ENCODE assay signal across 8 cellular contexts in genomic region chr12:54419088-54419887, GRCh38. TPM values are rescaled to one million over a fixed set of nuclear protein-coding genes. Genes with fewer than 3 reads are reported as not detected.
DNase-seq lines count a peak whose midpoint lies in the region; ATAC-seq, FAIRE-seq and TF ChIP-seq lines count a peak whose summit lies in the region.

Gene ITGA5 (minus strand): TSS chr12:54419266. CDS start chr12:54419198, 68 bp downstream.

- DNase-seq in NCI-H82 (lab: John Stamatoyannopoulos, UW) (peak; percentile 46), NCI-H82 treated with DMSO at 0.1 percent for 48 hours (lab: John Stamatoyannopoulos, UW; ENCODE audit: unreplicated experiment) (no peak), T-helper 9 cell (peak; percentile 50), cerebellar cortex (ENCODE audit: low spot score) (peak; percentile 36), kidney (peak; percentile 92), spleen (peak; percentile 88)

- H3K9me3 ChIP-seq in kidney (ENCODE audit: control insufficient read depth in 1 of 2, low read length in 2 of 2), result no peaks in the 10 kb centered on the region
- no peaks in the 10 kb centered on the region for H3K9me3 ChIP-seq in spleen

- 3 to 7% (median 4%) methylated on average over 30 to 46 of the region's 46 CpGs for WGBS in spleen, 5 donors

- peak within 1 kb of the TSS; percentile 64 to 69 for H3K4me3 ChIP-seq in kidney (ENCODE audit: low read length in 2 of 2)
- H3K4me3 ChIP-seq in spleen, result peak within 1 kb of the TSS; percentile 54 to 79 (median 63)

- peak within 1 kb of the TSS; percentile 71 to 75 for H3K9ac ChIP-seq in kidney (ENCODE audit: low read length in 2 of 2)

- ATAC-seq in GM21786 (IDR thresholded peaks at IDR 0.05; ENCODE audit: unreplicated experiment) (no peak), HG02763 (IDR thresholded peaks at IDR 0.05; ENCODE audit: unreplicated experiment) (no peak)

- TF ChIP-seq CTCF in kidney (IDR thresholded peaks at IDR 0.05; ENCODE audit: borderline replicate concordance, extremely low read depth, insufficient read depth) (no peak), spleen (IDR thresholded peaks at IDR 0.05 in 8 of 11, conservative IDR thresholded peaks at IDR 0.05 in 3 of 11) (no peak)

- H3K27me3 ChIP-seq in spleen (replicated peaks in 1 of 7), result peaks cover 0 to 65% (median 28%) of the 10 kb centered on the region in 7 donors

- H3K36me3 ChIP-seq in kidney (ENCODE audit: control insufficient read depth in 1 of 2, insufficient read depth in 2 of 2, low read length in 2 of 2) (no peaks in the 10 kb centered on the region), spleen (no peaks in the 10 kb centered on the region)

- H3K4me1 ChIP-seq in kidney (ENCODE audit: control insufficient read depth in 1 of 2, insufficient read depth in 1 of 2, low read depth in 1 of 2, low read length in 2 of 2), result peaks cover 9 to 12% of the 10 kb centered on the region in 2 donors
- peaks cover 16 to 83% (median 67%) of the 10 kb centered on the region in 6 donors for H3K4me1 ChIP-seq in spleen

- no peak for TF ChIP-seq POLR2A in spleen (IDR thresholded peaks at IDR 0.05)

- no peak for FAIRE-seq in kidney (lab: Jason Lieb, UNC)

- peak within 1 kb of the TSS; percentile 45 to 63 for H3K27ac ChIP-seq in kidney (ENCODE audit: low read depth in 2 of 2, low read length in 2 of 2)
- peak within 1 kb of the TSS; percentile 68 to 95 (median 82) for H3K27ac ChIP-seq in spleen

- intact Hi-C loops in kidney (cut with DNase I) (no loop called here), spleen (cut with DNase I; ENCODE audit: low total_unique reads) (no loop called here)

RNA-seq across cellular contexts. Expression of gene ITGA5, which starts in this region (rescaled TPM):
- 65.6 TPM for total RNA-seq in kidney
- polyA plus RNA-seq in kidney (ENCODE audit: insufficient read depth, low read depth, low replicate concordance), result 11.4 TPM
- 10 to 100 TPM; 20.8 to 44.9 (median 36.3) TPM for total RNA-seq in spleen
- 1 to 10 TPM; 7.0 to 9.5 (median 9.1) TPM for polyA plus RNA-seq in spleen
